ENCODE assay signal across 14 cellular contexts in the genomic region with DNA sequence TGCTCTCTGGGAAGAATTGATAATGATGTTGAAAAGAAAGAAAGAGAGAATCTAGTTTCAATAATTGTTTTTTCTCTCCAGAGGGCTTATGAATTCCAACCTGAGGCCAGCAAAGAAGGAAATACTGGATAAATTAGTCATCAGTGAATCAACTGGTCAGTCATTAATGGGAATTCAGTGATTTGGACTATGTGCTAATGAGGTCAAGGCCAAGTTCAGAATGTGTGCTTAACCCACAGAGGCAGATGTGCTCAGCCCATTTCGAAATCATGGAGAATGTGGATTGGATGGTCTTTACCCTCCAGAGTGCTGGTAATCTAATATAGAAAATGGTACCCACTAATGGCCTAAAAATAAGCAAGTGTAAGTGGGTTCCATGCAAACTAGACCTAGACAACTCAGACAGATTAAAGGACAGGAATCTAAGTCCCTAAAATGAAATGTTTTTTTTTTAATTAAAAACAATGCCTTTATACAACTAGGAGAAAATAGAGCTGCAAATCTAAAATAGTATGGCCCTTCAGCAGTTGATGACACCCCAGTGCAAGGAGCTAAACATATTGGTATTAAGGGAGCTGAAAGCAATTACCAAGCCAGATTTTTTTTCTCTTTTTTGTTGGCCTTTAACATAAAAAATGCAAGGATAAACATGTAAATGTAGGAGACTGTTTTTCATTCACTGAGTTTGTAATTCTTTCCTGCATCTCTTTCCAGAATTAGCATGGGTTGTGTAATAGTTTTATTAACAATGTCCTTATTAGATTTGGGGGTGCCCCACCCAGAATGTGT.
DNase-seq lines count a peak whose midpoint lies in the region; ATAC-seq and TF ChIP-seq lines count a peak whose summit lies in the region.
"Had no signal": no experiment of that assay in that cellular context is flagged by ENCODE, and none has a peak within 500 bp of the region (broad histone marks: within the 10 kb centered on the region; RNA-seq: fewer than 3 reads in every experiment).

No MANE protein-coding gene starts in this region.

- TF ChIP-seq POLR2A in adrenal gland (IDR thresholded peaks at IDR 0.05), result no peak

- H3K4me3 ChIP-seq in adrenal gland, result no peak overlapping the region
- H3K4me3 ChIP-seq: dorsolateral prefrontal cortex, uterus had no signal

- in situ Hi-C loops in ACHN (cut with HindIII; ENCODE audit: low pct_ligation_motif_present, low pct_unique_long_range_greater_than_20kb, low sequenced_read_pairs), result no loop called here

- no peaks in the 10 kb centered on the region for H3K27me3 Mint-ChIP-seq in stimulated activated naive CD8-positive, alpha-beta T cell treated with anti-CD3 and anti-CD28 coated beads, Interleukin-15, amount 100 ng/mL, for 72 hours
- no peaks in the 10 kb centered on the region for H3K27me3 Mint-ChIP-seq in effector memory CD8-positive, alpha-beta T cell
- H3K27me3 Mint-ChIP-seq: activated naive CD8-positive, alpha-beta T cell had no signal

- intact Hi-C loops in adrenal gland (cut with DNase I), result no loop called here

- no peaks in the 10 kb centered on the region for H3K4me1 ChIP-seq in adrenal gland (replicated peaks in 1 of 2)
- H3K4me1 ChIP-seq: uterus had no signal

- DNase-seq in ACHN (peak; percentile 82), HK-2 (ENCODE audit: unreplicated experiment) (peak; percentile 33), adrenal gland (peak in 4 of 7 donors; percentile 20 to 44 (median 28)), foreskin melanocyte (peak; percentile 3), NCI-H2227 (lab: John Stamatoyannopoulos, UW; ENCODE audit: unreplicated experiment) (no peak)
- DNase-seq in activated CD4-positive, alpha-beta T cell treated with anti-CD3 and anti-CD28 coated beads for 4 hours, result no peak
- no peak for DNase-seq in stimulated activated naive CD8-positive, alpha-beta T cell treated with anti-CD3 and anti-CD28 coated beads, Interleukin-15, amount 100 ng/mL, for 72 hours
- DNase-seq in effector memory CD8-positive, alpha-beta T cell, result no peak
- DNase-seq: DND-41, dorsolateral prefrontal cortex, KBM-7, T-helper 9 cell, uterus had no signal

- H3K9me3 Mint-ChIP-seq in stimulated activated naive CD8-positive, alpha-beta T cell treated with anti-CD3 and anti-CD28 coated beads, Interleukin-15, amount 100 ng/mL, for 72 hours, result peaks cover 7 to 26% of the 10 kb centered on the region in 2 donors
- H3K9me3 Mint-ChIP-seq in effector memory CD8-positive, alpha-beta T cell, result peaks cover 8 to 18% of the 10 kb centered on the region in 2 donors

- no peak for ATAC-seq in stimulated activated naive CD8-positive, alpha-beta T cell treated with anti-CD3 and anti-CD28 coated beads, Interleukin-15, amount 100 ng/mL, for 72 hours
- ATAC-seq in effector memory CD8-positive, alpha-beta T cell (replicated peaks), result no peak

- H3K4me1 Mint-ChIP-seq in stimulated activated naive CD8-positive, alpha-beta T cell treated with anti-CD3 and anti-CD28 coated beads, Interleukin-15, amount 100 ng/mL, for 72 hours, result no peaks in the 10 kb centered on the region
- H3K4me1 Mint-ChIP-seq in effector memory CD8-positive, alpha-beta T cell (ENCODE audit: low read depth in 2 of 2), result no peaks in the 10 kb centered on the region

- no peak overlapping the region for H3K27ac Mint-ChIP-seq in stimulated activated naive CD8-positive, alpha-beta T cell treated with anti-CD3 and anti-CD28 coated beads, Interleukin-15, amount 100 ng/mL, for 72 hours
- H3K27ac Mint-ChIP-seq in effector memory CD8-positive, alpha-beta T cell, result no peak overlapping the region
- H3K27ac Mint-ChIP-seq: activated naive CD8-positive, alpha-beta T cell had no signal

- H3K27me3 ChIP-seq in adrenal gland, result no peaks in the 10 kb centered on the region
- H3K27me3 ChIP-seq: dorsolateral prefrontal cortex, uterus had no signal

- H3K27ac ChIP-seq in adrenal gland, result no peak overlapping the region
- H3K27ac ChIP-seq: dorsolateral prefrontal cortex, uterus had no signal

- no peaks in the 10 kb centered on the region for H3K36me3 ChIP-seq in adrenal gland (replicated peaks in 1 of 2)
- H3K36me3 ChIP-seq: uterus had no signal

- no peaks in the 10 kb centered on the region for H3K9me3 ChIP-seq in adrenal gland (replicated peaks in 1 of 3)
- H3K9me3 ChIP-seq: uterus had no signal

- 53 to 100% (median 70%) methylated on average over 1 of the region's 1 CpG for WGBS in adrenal gland, 4 donors

- no peak overlapping the region for H3K4me3 Mint-ChIP-seq in stimulated activated naive CD8-positive, alpha-beta T cell treated with anti-CD3 and anti-CD28 coated beads, Interleukin-15, amount 100 ng/mL, for 72 hours
- H3K4me3 Mint-ChIP-seq in effector memory CD8-positive, alpha-beta T cell, result no peak overlapping the region
- H3K4me3 Mint-ChIP-seq: activated naive CD8-positive, alpha-beta T cell had no signal

- no peaks in the 10 kb centered on the region for H3K36me3 Mint-ChIP-seq in effector memory CD8-positive, alpha-beta T cell (ENCODE audit: insufficient read depth)
- H3K36me3 Mint-ChIP-seq: activated naive CD8-positive, alpha-beta T cell had no signal

- TF ChIP-seq CTCF in adrenal gland (IDR thresholded peaks at IDR 0.05), result no peak

Comparison
In these comparisons a context has a peak if more than half of its experiments do, and no peak if none do; other contexts are left out.
1. DNase-seq: peak in ACHN (single experiment), HK-2 (single experiment), adrenal gland (4 of 7) and foreskin melanocyte (single experiment); none in activated CD4-positive, alpha-beta T cell treated with anti-CD3 and anti-CD28 coated beads for 4 hours (0 of 2), stimulated activated naive CD8-positive, alpha-beta T cell treated with anti-CD3 and anti-CD28 coated beads, Interleukin-15, amount 100 ng/mL, for 72 hours (0 of 2), effector memory CD8-positive, alpha-beta T cell (0 of 3) and NCI-H2227 (single experiment).